ENCODE assay signal across 19 cellular contexts in the genomic region with DNA sequence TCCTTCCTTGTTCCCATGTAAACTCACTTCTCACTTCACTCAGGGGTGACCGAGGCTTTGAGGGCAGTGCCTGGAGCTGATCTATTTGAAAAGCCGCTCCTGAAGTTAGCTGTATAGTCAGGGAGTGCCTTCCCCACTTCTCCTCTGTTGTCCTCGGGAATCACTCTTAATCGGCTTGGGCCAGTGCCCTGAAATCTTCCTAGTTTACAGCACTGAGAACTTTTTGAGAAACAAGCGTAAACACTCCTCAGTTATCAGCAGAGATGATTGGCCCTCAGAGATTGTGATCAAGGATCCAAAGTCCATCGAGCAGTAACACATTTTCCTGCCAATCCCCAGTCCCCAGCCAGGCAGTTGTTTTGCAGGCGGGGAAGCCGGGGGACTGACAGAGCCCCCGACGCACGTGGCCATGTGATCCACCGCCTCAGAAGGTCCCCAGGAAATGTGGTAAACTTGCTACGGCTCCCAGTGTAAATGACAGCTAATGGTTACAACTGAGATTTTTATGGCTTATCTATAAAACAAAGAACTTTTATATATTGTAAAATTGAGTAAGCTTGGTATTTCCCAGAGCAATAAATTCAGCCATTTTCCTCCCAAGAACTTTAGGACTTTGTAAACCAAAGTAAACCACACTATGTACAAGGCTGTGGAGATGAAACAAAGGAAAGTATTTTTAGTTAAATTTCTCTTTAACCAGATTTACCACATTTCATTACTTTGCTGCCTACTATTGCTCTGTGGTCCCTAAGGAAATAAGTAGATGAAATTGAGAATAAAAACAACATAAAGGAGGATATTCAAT. TPM values are rescaled to one million over a fixed set of nuclear protein-coding genes. Genes with fewer than 3 reads are reported as not detected.
DNase-seq lines count a peak whose midpoint lies in the region; ATAC-seq, FAIRE-seq and TF ChIP-seq lines count a peak whose summit lies in the region.
"Had no signal": no experiment of that assay in that cellular context is flagged by ENCODE, and none has a peak within 500 bp of the region (broad histone marks: within the 10 kb centered on the region; RNA-seq: fewer than 3 reads in every experiment).

No MANE protein-coding gene starts in this region.

- no peaks in the 10 kb centered on the region for H4K20me1 ChIP-seq in HepG2 (ENCODE audit: insufficient read depth, low read length)

- no peak overlapping the region; the same call in 1 of the 2 replicates for H3K9ac ChIP-seq in HepG2 (ENCODE audit: insufficient read depth, low read depth, low read length)

- no peak overlapping the region for H3K4me3 Mint-ChIP-seq in activated CD4-positive, alpha-beta T cell treated with anti-CD3 and anti-CD28 coated beads, Interleukin-2, amount 10 ng/mL, durations not matched to agents 24 days and 14 days
- no peak overlapping the region for H3K4me3 Mint-ChIP-seq in activated CD4-positive, alpha-beta T cell treated with anti-CD3 and anti-CD28 coated beads for 36 hours
- H3K4me3 Mint-ChIP-seq in activated CD8-positive, alpha-beta T cell treated with anti-CD3 and anti-CD28 coated beads, Interleukin-2, amount 10 ng/mL, durations not matched to agents 7 days and 5 days: no peak overlapping the region
- H3K4me3 Mint-ChIP-seq in stimulated activated effector memory CD8-positive, alpha-beta T cell treated with anti-CD3 and anti-CD28 coated beads, Interleukin-12 subunit alpha, Interleukin-12 subunit beta, amount 100 ng/mL, for 72 hours: no peak overlapping the region
- H3K4me3 Mint-ChIP-seq in activated T-helper 2 cell treated with anti-CD3 and anti-CD28 coated beads, Interferon-gamma antibody, Interleukin-2, Interleukin-4, amounts not matched to agents 10 μg/mL and 5 μg/mL and 100 μg/mL, durations not matched to agents 14 hours and 24 hours and 36 hours (ENCODE audit: low read depth): no peak overlapping the region
- H3K4me3 Mint-ChIP-seq: CD8-positive, alpha-beta memory T cell; natural killer cell had no signal

- H3K4me1 ChIP-seq in HepG2 (ENCODE audit: insufficient read depth, low read length): peaks cover 29% of the 10 kb centered on the region
- H3K4me1 ChIP-seq: SJCRH30, uterus had no signal

- CTCF ChIA-PET in activated CD4-positive, alpha-beta T cell treated with anti-CD3 and anti-CD28 coated beads for 36 hours (lab: Charles Lee): interaction anchor here (1.0 to 1.4 kb wide), 3 partner anchors 9 to 59 kb away, joined by 3 to 6 read pairs (median 5); no protein-coding TSS in a partner anchor
- CTCF ChIA-PET in activated CD8-positive, alpha-beta T cell treated with anti-CD3 and anti-CD28 coated beads, Interleukin-2, amount 10 ng/mL, durations not matched to agents 7 days and 5 days (lab: Charles Lee): interaction anchor here (1.0 to 3.6 kb wide), 4 partner anchors 9 to 126 kb away, joined by 4 to 18 read pairs (median 6); a partner anchor contains a TSS
- CTCF ChIA-PET in HepG2 (lab: Yijun Ruan, JAX; ENCODE audit: low intra/inter-chr PET ratio, low total read pairs): no interaction called here

- no peak for TF ChIP-seq CTCF in HepG2 (CRISPR knock-in tag; IDR thresholded peaks at IDR 0.05)

- BruUV-seq in HepG2 (replicated peaks; lab: Mats Ljungman, UMichigan): no TSS peak

- H3K9me3 ChIP-seq in HepG2 (ENCODE audit: low read length): no peaks in the 10 kb centered on the region
- H3K9me3 ChIP-seq: SJCRH30, uterus had no signal

- peaks cover 2 to 5% of the 10 kb centered on the region in 2 experiments; a peak in 2 of 5 replicates for H3K27me3 ChIP-seq in HepG2 (ENCODE audit: control insufficient read depth in 1 of 2, insufficient read depth in 2 of 2, low read length in 2 of 2)
- H3K27me3 ChIP-seq: SJCRH30, uterus had no signal

- ATAC-seq in activated CD4-positive, alpha-beta T cell treated with anti-CD3 and anti-CD28 coated beads for 36 hours: no peak
- no peak for ATAC-seq in activated CD8-positive, alpha-beta T cell treated with anti-CD3 and anti-CD28 coated beads, Interleukin-2, amount 10 ng/mL, durations not matched to agents 7 days and 5 days
- ATAC-seq in HepG2: peak; percentile 87
- no peak for ATAC-seq in stimulated activated effector memory CD8-positive, alpha-beta T cell treated with anti-CD3 and anti-CD28 coated beads, Interleukin-12 subunit alpha, Interleukin-12 subunit beta, amount 100 ng/mL, for 72 hours
- ATAC-seq: activated naive CD4-positive, alpha-beta T cell treated with anti-CD3 and anti-CD28 coated beads, Interleukin-2, amount 50 U/mL, for 72 hours; natural killer cell had no signal

- peak overlapping the region; percentile 31 to 51 (median 46) for H3K4me3 ChIP-seq in HepG2 (replicated peaks in 1 of 3; ENCODE audit: insufficient read depth in 1 of 3, low read depth in 2 of 3, low read length in 3 of 3)
- H3K4me3 ChIP-seq: SJCRH30, uterus had no signal

- TF ChIP-seq POLR2A in HepG2 (IDR thresholded peaks at IDR 0.05; ENCODE audit: insufficient read depth in 1 of 2, low read depth in 2 of 2, low read length in 2 of 2): no peak

- peak overlapping the region; percentile 66 for H2AFZ ChIP-seq in HepG2 (ENCODE audit: low read length)

- peaks cover 26% of the 10 kb centered on the region for H3K4me1 Mint-ChIP-seq in activated CD4-positive, alpha-beta T cell treated with anti-CD3 and anti-CD28 coated beads, Interleukin-2, amount 10 ng/mL, durations not matched to agents 24 days and 14 days
- H3K4me1 Mint-ChIP-seq in activated CD4-positive, alpha-beta T cell treated with anti-CD3 and anti-CD28 coated beads for 36 hours: peaks cover 41% of the 10 kb centered on the region
- H3K4me1 Mint-ChIP-seq in activated CD8-positive, alpha-beta T cell treated with anti-CD3 and anti-CD28 coated beads, Interleukin-2, amount 10 ng/mL, durations not matched to agents 7 days and 5 days (ENCODE audit: low read depth): peaks cover 45% of the 10 kb centered on the region
- peaks cover 14% of the 10 kb centered on the region for H3K4me1 Mint-ChIP-seq in stimulated activated effector memory CD8-positive, alpha-beta T cell treated with anti-CD3 and anti-CD28 coated beads, Interleukin-12 subunit alpha, Interleukin-12 subunit beta, amount 100 ng/mL, for 72 hours
- H3K4me1 Mint-ChIP-seq in activated T-helper 2 cell treated with anti-CD3 and anti-CD28 coated beads, Interferon-gamma antibody, Interleukin-2, Interleukin-4, amounts not matched to agents 10 μg/mL and 5 μg/mL and 100 μg/mL, durations not matched to agents 14 hours and 24 hours and 36 hours (ENCODE audit: low read depth): peaks cover 44% of the 10 kb centered on the region

- no peaks in the 10 kb centered on the region for H3K9me3 Mint-ChIP-seq in activated CD4-positive, alpha-beta T cell treated with anti-CD3 and anti-CD28 coated beads, Interleukin-2, amount 10 ng/mL, durations not matched to agents 24 days and 14 days
- no peaks in the 10 kb centered on the region for H3K9me3 Mint-ChIP-seq in activated CD4-positive, alpha-beta T cell treated with anti-CD3 and anti-CD28 coated beads for 36 hours (ENCODE audit: low read depth)
- no peaks in the 10 kb centered on the region for H3K9me3 Mint-ChIP-seq in activated CD8-positive, alpha-beta T cell treated with anti-CD3 and anti-CD28 coated beads, Interleukin-2, amount 10 ng/mL, durations not matched to agents 7 days and 5 days (ENCODE audit: insufficient read depth)
- no peaks in the 10 kb centered on the region for H3K9me3 Mint-ChIP-seq in stimulated activated effector memory CD8-positive, alpha-beta T cell treated with anti-CD3 and anti-CD28 coated beads, Interleukin-12 subunit alpha, Interleukin-12 subunit beta, amount 100 ng/mL, for 72 hours
- H3K9me3 Mint-ChIP-seq in activated T-helper 2 cell treated with anti-CD3 and anti-CD28 coated beads, Interferon-gamma antibody, Interleukin-2, Interleukin-4, amounts not matched to agents 10 μg/mL and 5 μg/mL and 100 μg/mL, durations not matched to agents 14 hours and 24 hours and 36 hours: no peaks in the 10 kb centered on the region
- H3K9me3 Mint-ChIP-seq: activated naive CD4-positive, alpha-beta T cell treated with anti-CD3 and anti-CD28 coated beads, Interleukin-2, amount 50 U/mL, for 72 hours; natural killer cell had no signal

- POLR2A ChIA-PET in activated CD4-positive, alpha-beta T cell treated with anti-CD3 and anti-CD28 coated beads for 36 hours (lab: Charles Lee): no interaction called here
- POLR2A ChIA-PET in activated CD8-positive, alpha-beta T cell treated with anti-CD3 and anti-CD28 coated beads, Interleukin-2, amount 10 ng/mL, durations not matched to agents 7 days and 5 days (lab: Charles Lee): interaction anchor here (2.0 kb wide), 1 partner anchor 10 kb away, joined by 7 read pairs; no protein-coding TSS in a partner anchor
- POLR2A ChIA-PET in HepG2 (lab: Yijun Ruan, JAX): interaction anchor here (1.1 to 1.4 kb wide), 2 partner anchors 127 to 173 kb away, joined by 3 to 5 read pairs; a partner anchor contains a TSS

- intact Hi-C loops in activated CD4-positive, alpha-beta T cell treated with anti-CD3 and anti-CD28 coated beads, Interleukin-2, amount 10 ng/mL, durations not matched to agents 24 days and 14 days (cut with micrococcal nuclease): no loop called here
- intact Hi-C loops in activated CD4-positive, alpha-beta T cell treated with anti-CD3 and anti-CD28 coated beads for 36 hours (cut with DNase I, micrococcal nuclease): no loop called here
- intact Hi-C loops in HepG2 (cut with micrococcal nuclease; ENCODE audit: unreplicated experiment): no loop called here
- intact Hi-C loops in activated T-helper 2 cell treated with anti-CD3 and anti-CD28 coated beads, Interferon-gamma antibody, Interleukin-2, Interleukin-4, amounts not matched to agents 10 μg/mL and 5 μg/mL and 100 μg/mL, durations not matched to agents 14 hours and 24 hours and 36 hours (cut with micrococcal nuclease): no loop called here

- no peak for TF ChIP-seq RAD21 in HepG2 (CRISPR knock-in tag; IDR thresholded peaks at IDR 0.05)

- peak overlapping the region; percentile 82 for H3K4me2 ChIP-seq in HepG2 (ENCODE audit: low read depth, low read length)

- TF ChIP-seq EP300 in HepG2 (IDR thresholded peaks at IDR 0.05; ENCODE audit: low read depth in 2 of 2, low read length in 2 of 2) (no peak), HepG2 (CRISPR knock-in tag; IDR thresholded peaks at IDR 0.05; ENCODE audit: borderline replicate concordance) (no peak)

- peaks cover 25% of the 10 kb centered on the region for H3K27me3 Mint-ChIP-seq in activated CD4-positive, alpha-beta T cell treated with anti-CD3 and anti-CD28 coated beads, Interleukin-2, amount 10 ng/mL, durations not matched to agents 24 days and 14 days
- peaks cover 7% of the 10 kb centered on the region for H3K27me3 Mint-ChIP-seq in activated CD4-positive, alpha-beta T cell treated with anti-CD3 and anti-CD28 coated beads for 36 hours
- peaks cover 10% of the 10 kb centered on the region for H3K27me3 Mint-ChIP-seq in activated CD8-positive, alpha-beta T cell treated with anti-CD3 and anti-CD28 coated beads, Interleukin-2, amount 10 ng/mL, durations not matched to agents 7 days and 5 days (ENCODE audit: low read depth)
- H3K27me3 Mint-ChIP-seq in activated T-helper 2 cell treated with anti-CD3 and anti-CD28 coated beads, Interferon-gamma antibody, Interleukin-2, Interleukin-4, amounts not matched to agents 10 μg/mL and 5 μg/mL and 100 μg/mL, durations not matched to agents 14 hours and 24 hours and 36 hours (ENCODE audit: low read depth): peaks cover 40% of the 10 kb centered on the region

- H3K36me3 ChIP-seq in HepG2 (replicated peaks in 1 of 2; ENCODE audit: control insufficient read depth in 1 of 2, insufficient read depth in 2 of 2, low read length in 2 of 2): no peaks in the 10 kb centered on the region
- H3K36me3 ChIP-seq: SJCRH30, uterus had no signal

- no peaks in the 10 kb centered on the region for H3K36me3 Mint-ChIP-seq in activated CD4-positive, alpha-beta T cell treated with anti-CD3 and anti-CD28 coated beads, Interleukin-2, amount 10 ng/mL, durations not matched to agents 24 days and 14 days (ENCODE audit: low read depth)
- H3K36me3 Mint-ChIP-seq in activated CD4-positive, alpha-beta T cell treated with anti-CD3 and anti-CD28 coated beads for 36 hours (ENCODE audit: low read depth): no peaks in the 10 kb centered on the region
- H3K36me3 Mint-ChIP-seq in activated CD8-positive, alpha-beta T cell treated with anti-CD3 and anti-CD28 coated beads, Interleukin-2, amount 10 ng/mL, durations not matched to agents 7 days and 5 days (ENCODE audit: low read depth): peaks cover 5% of the 10 kb centered on the region
- H3K36me3 Mint-ChIP-seq in stimulated activated effector memory CD8-positive, alpha-beta T cell treated with anti-CD3 and anti-CD28 coated beads, Interleukin-12 subunit alpha, Interleukin-12 subunit beta, amount 100 ng/mL, for 72 hours: no peaks in the 10 kb centered on the region
- H3K36me3 Mint-ChIP-seq in activated T-helper 2 cell treated with anti-CD3 and anti-CD28 coated beads, Interferon-gamma antibody, Interleukin-2, Interleukin-4, amounts not matched to agents 10 μg/mL and 5 μg/mL and 100 μg/mL, durations not matched to agents 14 hours and 24 hours and 36 hours (ENCODE audit: low read depth): no peaks in the 10 kb centered on the region
- H3K36me3 Mint-ChIP-seq: activated naive CD4-positive, alpha-beta T cell treated with anti-CD3 and anti-CD28 coated beads, Interleukin-2, amount 50 U/mL, for 72 hours; CD8-positive, alpha-beta memory T cell; natural killer cell had no signal

- 0% methylated on average over 9 of the region's 13 CpGs for WGBS in HepG2 (ENCODE audit: low lambda C conversion rate)

- peak overlapping the region; percentile 38 for H3K27ac ChIP-seq in HepG2 (ENCODE audit: extremely low read length, insufficient read depth, low read length)
- H3K27ac ChIP-seq: SJCRH30, uterus had no signal

- DNase-seq in activated CD4-positive, alpha-beta T cell treated with anti-CD3 and anti-CD28 coated beads, Interleukin-2, amount 10 ng/mL, durations not matched to agents 24 days and 14 days: peak; percentile 52
- no peak for DNase-seq in activated CD4-positive, alpha-beta T cell treated with anti-CD3 and anti-CD28 coated beads for 36 hours
- peak; percentile 24 for DNase-seq in activated CD8-positive, alpha-beta T cell treated with anti-CD3 and anti-CD28 coated beads, Interleukin-2, amount 10 ng/mL, durations not matched to agents 7 days and 5 days
- DNase-seq in HepG2 (ENCODE audit: low spot score): peak; percentile 70
- peak in 1 of 2 donors; percentile 30 for DNase-seq in stimulated activated effector memory CD8-positive, alpha-beta T cell treated with anti-CD3 and anti-CD28 coated beads, Interleukin-12 subunit alpha, Interleukin-12 subunit beta, amount 100 ng/mL, for 72 hours (ENCODE audit: low spot score in 2 of 2)
- no peak for DNase-seq in AML-193 (lab: John Stamatoyannopoulos, UW)
- DNase-seq in activated T-helper 2 cell treated with anti-CD3 and anti-CD28 coated beads, Interferon-gamma antibody, Interleukin-2, Interleukin-4, amounts not matched to agents 10 μg/mL and 5 μg/mL and 100 μg/mL, durations not matched to agents 14 hours and 24 hours and 36 hours (ENCODE audit: low spot score): no peak
- no peak for DNase-seq in SKM-1 (lab: John Stamatoyannopoulos, UW; ENCODE audit: unreplicated experiment)
- DNase-seq: cerebellar nuclear complex; natural killer cell; NCI-H2171 treated with DMSO at 0.1 percent for 48 hours; SJCRH30; stimulated activated CD4-positive, alpha-beta T cell treated with anti-CD3 and anti-CD28 coated beads, Interleukin-4, amount 100 ng/mL, for 1 hour; uterus had no signal

- no peaks in the 10 kb centered on the region for H3K79me2 ChIP-seq in HepG2 (ENCODE audit: insufficient read depth, low read length)

- FAIRE-seq in HepG2 (lab: Jason Lieb, UNC): peak; percentile 78
- FAIRE-seq: G401.6, keratinocyte had no signal

- H3K27ac Mint-ChIP-seq in activated CD4-positive, alpha-beta T cell treated with anti-CD3 and anti-CD28 coated beads, Interleukin-2, amount 10 ng/mL, durations not matched to agents 24 days and 14 days: no peak overlapping the region
- no peak overlapping the region for H3K27ac Mint-ChIP-seq in activated CD4-positive, alpha-beta T cell treated with anti-CD3 and anti-CD28 coated beads for 36 hours
- H3K27ac Mint-ChIP-seq in activated CD8-positive, alpha-beta T cell treated with anti-CD3 and anti-CD28 coated beads, Interleukin-2, amount 10 ng/mL, durations not matched to agents 7 days and 5 days: no peak overlapping the region
- H3K27ac Mint-ChIP-seq in stimulated activated effector memory CD8-positive, alpha-beta T cell treated with anti-CD3 and anti-CD28 coated beads, Interleukin-12 subunit alpha, Interleukin-12 subunit beta, amount 100 ng/mL, for 72 hours: peak overlapping the region; percentile 40
- H3K27ac Mint-ChIP-seq in activated T-helper 2 cell treated with anti-CD3 and anti-CD28 coated beads, Interferon-gamma antibody, Interleukin-2, Interleukin-4, amounts not matched to agents 10 μg/mL and 5 μg/mL and 100 μg/mL, durations not matched to agents 14 hours and 24 hours and 36 hours: no peak overlapping the region
- H3K27ac Mint-ChIP-seq: activated naive CD4-positive, alpha-beta T cell treated with anti-CD3 and anti-CD28 coated beads, Interleukin-2, amount 50 U/mL, for 72 hours; natural killer cell had no signal

- in situ Hi-C loops in HepG2 (cut with HindIII; ENCODE audit: extremely low pct_ligation_motif_present, low pct_unique_long_range_greater_than_20kb): loop anchor here (5.0 kb wide), 1 partner anchor 118 kb away; no protein-coding TSS in a partner anchor

RNA-seq across cellular contexts. Expression of a gene that starts 53.5 kb away (rescaled TPM):
- not detected in 2 replicates for total RNA-seq in activated CD4-positive, alpha-beta T cell treated with anti-CD3 and anti-CD28 coated beads, Interleukin-2, amount 10 ng/mL, durations not matched to agents 24 days and 14 days
- not detected for total RNA-seq in activated CD4-positive, alpha-beta T cell treated with anti-CD3 and anti-CD28 coated beads for 36 hours
- total RNA-seq in activated CD8-positive, alpha-beta T cell treated with anti-CD3 and anti-CD28 coated beads, Interleukin-2, amount 10 ng/mL, durations not matched to agents 7 days and 5 days: not detected
- not detected in 2 replicates for total RNA-seq in HepG2 (2016; rRNA removed; fragmentation: Illumina TruSeq; extraction: Trizol)
- not detected in 2 replicates for total RNA-seq in HepG2 (2016; cell fraction: cytosol; rRNA removed; fragmentation: Illumina TruSeq; extraction: Trizol; ENCODE audit: low read depth)
- not detected in 2 replicates for total RNA-seq in HepG2 (2016; cell fraction: insoluble cytoplasmic fraction; rRNA removed; fragmentation: Illumina TruSeq; extraction: Trizol)
- not detected in 2 replicates for total RNA-seq in HepG2 (2016; cell fraction: membrane; rRNA removed; fragmentation: Illumina TruSeq; extraction: Trizol)
- not detected in 2 replicates for total RNA-seq in HepG2 (2016; cell fraction: nucleus; rRNA removed; fragmentation: Illumina TruSeq; extraction: Trizol)
- 0.01 TPM in 1 of 2 replicates, not detected in the other for polyA plus RNA-seq in HepG2 (2011; rRNA removed)
- polyA plus RNA-seq in HepG2 (2011; cell fraction: cytosol; rRNA removed): not detected in 2 replicates
- not detected in 2 replicates for polyA plus RNA-seq in HepG2 (2011; cell fraction: nucleus; rRNA removed)
- polyA plus RNA-seq in HepG2 (2012): not detected in 2 replicates
- not detected in 2 replicates for polyA plus RNA-seq in HepG2 (2016; cell fraction: cytosol; fragmentation: Illumina TruSeq; extraction: Trizol; ENCODE audit: low read depth)
- polyA plus RNA-seq in HepG2 (2016; cell fraction: insoluble cytoplasmic fraction; fragmentation: Illumina TruSeq; extraction: Trizol; ENCODE audit: low read depth): not detected in 2 replicates
- not detected in 2 replicates for polyA plus RNA-seq in HepG2 (2016; cell fraction: membrane; fragmentation: Illumina TruSeq; extraction: Trizol; ENCODE audit: low read depth)
- not detected in 2 replicates for polyA plus RNA-seq in HepG2 (2016; cell fraction: nucleus; fragmentation: Illumina TruSeq; extraction: Trizol; ENCODE audit: insufficient read depth, low read depth)
- not detected in 2 replicates for polyA minus RNA-seq in HepG2 (2011; rRNA and poly(A)+ RNA removed; ENCODE audit: low replicate concordance)
- not detected in 2 replicates for polyA minus RNA-seq in HepG2 (2011; cell fraction: cytosol; rRNA and poly(A)+ RNA removed)
- polyA minus RNA-seq in HepG2 (2011; cell fraction: nucleus; rRNA and poly(A)+ RNA removed): not detected in 2 replicates
- total RNA-seq in activated T-helper 2 cell treated with anti-CD3 and anti-CD28 coated beads, Interferon-gamma antibody, Interleukin-2, Interleukin-4, amounts not matched to agents 10 μg/mL and 5 μg/mL and 100 μg/mL, durations not matched to agents 14 hours and 24 hours and 36 hours: not detected in 2 replicates
- total RNA-seq: A172; activated naive CD4-positive, alpha-beta T cell treated with anti-CD3 and anti-CD28 coated beads, Interleukin-2, amount 50 U/mL, for 72 hours; CD8-positive, alpha-beta memory T cell; natural killer cell; SJCRH30; uterus had no signal
- polyA plus RNA-seq: CD8-positive, alpha-beta memory T cell; keratinocyte had no signal

Comparison
In these comparisons a context has a peak if more than half of its experiments do, and no peak if none do; other contexts are left out.
1. DNase-seq: peak in activated CD4-positive, alpha-beta T cell treated with anti-CD3 and anti-CD28 coated beads, Interleukin-2, amount 10 ng/mL, durations not matched to agents 24 days and 14 days (single experiment), activated CD8-positive, alpha-beta T cell treated with anti-CD3 and anti-CD28 coated beads, Interleukin-2, amount 10 ng/mL, durations not matched to agents 7 days and 5 days (single experiment) and HepG2 (single experiment); none in activated CD4-positive, alpha-beta T cell treated with anti-CD3 and anti-CD28 coated beads for 36 hours (single experiment), AML-193 (0 of 2), activated T-helper 2 cell treated with anti-CD3 and anti-CD28 coated beads, Interferon-gamma antibody, Interleukin-2, Interleukin-4, amounts not matched to agents 10 μg/mL and 5 μg/mL and 100 μg/mL, durations not matched to agents 14 hours and 24 hours and 36 hours (single experiment) and SKM-1 (single experiment).